Comparison of ENCODE assay signal across 24 cellular contexts in genomic region chr2:19299522-19299921, GRCh38. TPM values are rescaled to one million over a fixed set of nuclear protein-coding genes. Genes with fewer than 3 reads are reported as not detected.
"Had no signal": no experiment of that assay in that cellular context is flagged by ENCODE, and none has a peak within 500 bp of the region (broad histone marks: within the 10 kb centered on the region; RNA-seq: fewer than 3 reads in every experiment).

No MANE protein-coding gene starts in this region.

- H3K4me3 ChIP-seq: body of pancreas, coronary artery, gastroesophageal sphincter, heart right ventricle, left ventricle myocardium inferior, transverse colon had no signal

- H3K27me3 ChIP-seq: body of pancreas, gastroesophageal sphincter, heart right ventricle, transverse colon had no signal

- ATAC-seq: activated CD8-positive, alpha-beta T cell treated with anti-CD3 and anti-CD28 coated beads for 36 hours; activated naive CD4-positive, alpha-beta T cell treated with anti-CD3 and anti-CD28 coated beads, Interleukin-2, amount 50 U/mL, for 72 hours; body of pancreas; gastroesophageal sphincter; stimulated activated naive CD8-positive, alpha-beta T cell treated with anti-CD3 and anti-CD28 coated beads, Interleukin-15, Interleukin-2, amounts not matched to agents 100 U/mL and 50 U/mL, for 24 hours; WTC11 had no signal

- FAIRE-seq: endothelial cell of umbilical vein, TTC549 had no signal

- H3K36me3 ChIP-seq: gastroesophageal sphincter, heart right ventricle, left ventricle myocardium inferior, transverse colon had no signal

- H3K27ac ChIP-seq: body of pancreas, coronary artery, heart right ventricle, left ventricle myocardium inferior, transverse colon had no signal

- H3K4me1 ChIP-seq: body of pancreas, heart right ventricle had no signal

- H3K9me3 ChIP-seq: body of pancreas, gastroesophageal sphincter, heart right ventricle, left ventricle myocardium inferior, transverse colon had no signal

- DNase-seq: activated CD4-positive, alpha-beta T cell treated with anti-CD3 and anti-CD28 coated beads for 4 hours; activated CD8-positive, alpha-beta memory T cell treated with anti-CD3 and anti-CD28 coated beads, Interleukin-2, amount 50 U/mL, for 4 hours; activated CD8-positive, alpha-beta T cell treated with anti-CD3 and anti-CD28 coated beads for 36 hours; activated effector memory CD4-positive, alpha-beta T cell treated with anti-CD3 and anti-CD28 coated beads, Interleukin-2, amount 50 U/mL, for 16 hours; activated T-cell treated with anti-CD3 and anti-CD28 coated beads, Interleukin-2, amount 50 U/mL, for 48 hours; amniotic stem cell; body of pancreas; central memory CD4-positive, alpha-beta T cell; effector CD4-positive, alpha-beta T cell; heart right ventricle; islet precursor cell; left ventricle myocardium inferior; mesendoderm; right cardiac atrium; stimulated activated naive CD8-positive, alpha-beta T cell treated with anti-CD3 and anti-CD28 coated beads, Interleukin-15, Interleukin-2, amounts not matched to agents 100 U/mL and 50 U/mL, for 24 hours; transverse colon had no signal

RNA-seq across cellular contexts. Expression of gene OSR1, which starts 58.9 kb away (rescaled TPM):
- total RNA-seq: activated CD8-positive, alpha-beta T cell treated with anti-CD3 and anti-CD28 coated beads for 36 hours; activated naive CD4-positive, alpha-beta T cell treated with anti-CD3 and anti-CD28 coated beads, Interleukin-2, amount 50 U/mL, for 72 hours; endothelial cell of umbilical vein; T-helper 2 cell treated with Interferon-gamma antibody and Interleukin-4, amounts not matched to agents 100 ng/mL and 5 ng/mL, for 36 hours had no signal
- polyA plus RNA-seq: endothelial cell of umbilical vein, neural cell had no signal
